In the genomic region with DNA sequence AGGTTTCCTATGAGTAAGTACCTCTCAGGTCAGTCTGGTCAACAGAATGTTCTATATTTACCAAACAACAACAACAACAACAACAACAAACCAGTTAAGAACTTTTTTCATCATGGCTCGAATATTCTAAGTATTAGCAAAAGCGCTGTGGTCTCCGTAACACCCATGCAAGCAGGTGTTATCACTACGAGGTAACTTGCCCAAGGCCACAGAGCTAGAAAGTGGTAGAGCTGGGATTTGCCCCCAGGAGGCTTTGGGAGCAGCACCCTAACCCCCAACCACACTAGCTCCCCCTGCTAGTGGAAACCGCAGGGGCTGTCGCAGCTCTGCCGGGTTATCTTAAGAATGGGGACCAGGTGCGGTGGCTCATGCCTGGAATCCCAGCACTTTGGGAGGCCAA, we compare ENCODE assay signal across 27 cellular contexts.
"Had no signal": no experiment of that assay in that cellular context is flagged by ENCODE, and none has a peak within 500 bp of the region (broad histone marks: within the 10 kb centered on the region; RNA-seq: fewer than 3 reads in every experiment).

No MANE protein-coding gene starts in this region.

- H3K9me3 ChIP-seq: stomach, suprapubic skin, testis, thoracic aorta, thyroid gland, tibial artery, tibial nerve, transverse colon, upper lobe of left lung, upper lobe of right lung, uterus, vagina had no signal

- H3K4me3 ChIP-seq: stomach, suprapubic skin, testis, thoracic aorta, thyroid gland, tibial artery, tibial nerve, transverse colon, upper lobe of left lung, upper lobe of right lung, uterus, vagina had no signal

- H3K9me3 Mint-ChIP-seq: stimulated activated effector memory CD8-positive, alpha-beta T cell treated with anti-CD3 and anti-CD28 coated beads, Interleukin-12 subunit alpha, Interleukin-12 subunit beta, amount 100 ng/mL, for 72 hours; stimulated activated memory B cell treated with anti-CD40 and anti-IgM and Interleukin-4, amounts not matched to agents 10 μg/mL and 1 μg/mL and 100 μg/mL, for 72 hours; stimulated activated naive B cell treated with anti-CD40 and anti-IgM and Interleukin-4, amounts not matched to agents 10 μg/mL and 1 μg/mL and 100 μg/mL, for 72 hours; stimulated activated naive CD8-positive, alpha-beta T cell treated with anti-CD3 and anti-CD28 coated beads, Interleukin-15, amount 100 ng/mL, for 72 hours; stimulated activated naive CD8-positive, alpha-beta T cell treated with anti-CD3 and anti-CD28 coated beads, Interleukin-15, Interleukin-2, amounts not matched to agents 100 ng/mL and 50 ng/mL, for 24 hours; type B pancreatic cell had no signal

- ATAC-seq: stimulated activated effector memory CD8-positive, alpha-beta T cell treated with anti-CD3 and anti-CD28 coated beads, Interleukin-12 subunit alpha, Interleukin-12 subunit beta, amount 100 ng/mL, for 72 hours; stimulated activated memory B cell treated with anti-CD40 and anti-IgM and Interleukin-4, amounts not matched to agents 10 μg/mL and 1 μg/mL and 100 μg/mL, for 72 hours; stimulated activated naive B cell treated with anti-CD40 and anti-IgM and Interleukin-4, amounts not matched to agents 10 μg/mL and 1 μg/mL and 100 μg/mL, for 72 hours; stimulated activated naive CD8-positive, alpha-beta T cell treated with anti-CD3 and anti-CD28 coated beads, Interleukin-15, amount 100 ng/mL, for 72 hours; stimulated activated naive CD8-positive, alpha-beta T cell treated with anti-CD3 and anti-CD28 coated beads, Interleukin-15, Interleukin-2, amounts not matched to agents 100 U/mL and 50 U/mL, for 24 hours; upper lobe of right lung had no signal

- H3K27ac ChIP-seq: stomach, suprapubic skin, testis, thoracic aorta, thyroid gland, tibial artery, tibial nerve, transverse colon, upper lobe of left lung, upper lobe of right lung, uterus, vagina had no signal

- H3K27ac Mint-ChIP-seq: stimulated activated effector memory CD8-positive, alpha-beta T cell treated with anti-CD3 and anti-CD28 coated beads, Interleukin-12 subunit alpha, Interleukin-12 subunit beta, amount 100 ng/mL, for 72 hours; stimulated activated memory B cell treated with anti-CD40 and anti-IgM and Interleukin-4, amounts not matched to agents 10 μg/mL and 1 μg/mL and 100 μg/mL, for 72 hours; stimulated activated naive CD8-positive, alpha-beta T cell treated with anti-CD3 and anti-CD28 coated beads, Interleukin-15, Interleukin-2, amounts not matched to agents 100 ng/mL and 50 ng/mL, for 24 hours; type B pancreatic cell had no signal

- H3K27me3 Mint-ChIP-seq: stimulated activated memory B cell treated with anti-CD40 and anti-IgM and Interleukin-4, amounts not matched to agents 10 μg/mL and 1 μg/mL and 100 μg/mL, for 72 hours; stimulated activated naive B cell treated with anti-CD40 and anti-IgM and Interleukin-4, amounts not matched to agents 10 μg/mL and 1 μg/mL and 100 μg/mL, for 72 hours; stimulated activated naive CD8-positive, alpha-beta T cell treated with anti-CD3 and anti-CD28 coated beads, Interleukin-15, amount 100 ng/mL, for 72 hours; stimulated activated naive CD8-positive, alpha-beta T cell treated with anti-CD3 and anti-CD28 coated beads, Interleukin-15, Interleukin-2, amounts not matched to agents 100 ng/mL and 50 ng/mL, for 24 hours; type B pancreatic cell had no signal

- H3K4me1 ChIP-seq: stomach, testis, thyroid gland, tibial artery, tibial nerve, transverse colon, upper lobe of left lung, upper lobe of right lung, uterus had no signal

- H3K4me1 Mint-ChIP-seq: stimulated activated memory B cell treated with anti-CD40 and anti-IgM and Interleukin-4, amounts not matched to agents 10 μg/mL and 1 μg/mL and 100 μg/mL, for 72 hours had no signal

- DNase-seq: stimulated activated CD4-positive, alpha-beta T cell treated with anti-CD3 and anti-CD28 coated beads, Interleukin-2, amount 100 ng/mL, for 48 hours; stimulated activated CD4-positive, alpha-beta T cell treated with anti-CD3 and anti-CD28 coated beads, Interleukin-4, amount 100 ng/mL, for 1 hour; stimulated activated CD4-positive, alpha-beta T cell treated with anti-CD3 and anti-CD28 coated beads, Interleukin-4, amount 100 ng/mL, for 24 hours; stimulated activated CD4-positive, alpha-beta T cell treated with anti-CD3 and anti-CD28 coated beads, Interleukin-4, amount 100 ng/mL, for 4 hours; stimulated activated CD8-positive, alpha-beta memory T cell treated with anti-CD3 and anti-CD28 coated beads, Interleukin-4, amount 100 ng/mL, for 48 hours; stimulated activated naive B cell treated with anti-CD40 and anti-IgM and Interleukin-4, amounts not matched to agents 10 μg/mL and 1 μg/mL and 100 μg/mL, for 72 hours; stimulated activated naive CD4-positive, alpha-beta T cell; stimulated activated naive CD4-positive, alpha-beta T cell treated with Interleukin-2 at 50 U/mL for 16 hours; stimulated activated naive CD8-positive, alpha-beta T cell treated with anti-CD3 and anti-CD28 coated beads, Interleukin-15, amount 100 ng/mL, for 72 hours; stimulated activated naive CD8-positive, alpha-beta T cell treated with anti-CD3 and anti-CD28 coated beads, Interleukin-15, Interleukin-2, amounts not matched to agents 100 U/mL and 50 U/mL, for 24 hours; stomach; substantia nigra; testis; thyroid gland; tibial artery; transverse colon; upper lobe of left lung; upper lobe of right lung; uterus had no signal

- H3K27me3 ChIP-seq: stomach, suprapubic skin, testis, thyroid gland, tibial artery, tibial nerve, transverse colon, upper lobe of left lung, upper lobe of right lung, uterus, vagina had no signal

- H3K4me3 Mint-ChIP-seq: stimulated activated effector memory CD8-positive, alpha-beta T cell treated with anti-CD3 and anti-CD28 coated beads, Interleukin-12 subunit alpha, Interleukin-12 subunit beta, amount 100 ng/mL, for 72 hours; stimulated activated memory B cell treated with anti-CD40 and anti-IgM and Interleukin-4, amounts not matched to agents 10 μg/mL and 1 μg/mL and 100 μg/mL, for 72 hours; stimulated activated naive B cell treated with anti-CD40 and anti-IgM and Interleukin-4, amounts not matched to agents 10 μg/mL and 1 μg/mL and 100 μg/mL, for 72 hours; stimulated activated naive CD8-positive, alpha-beta T cell treated with anti-CD3 and anti-CD28 coated beads, Interleukin-15, amount 100 ng/mL, for 72 hours; stimulated activated naive CD8-positive, alpha-beta T cell treated with anti-CD3 and anti-CD28 coated beads, Interleukin-15, Interleukin-2, amounts not matched to agents 100 ng/mL and 50 ng/mL, for 24 hours; type B pancreatic cell had no signal

- H3K36me3 ChIP-seq: uterus had no signal
